ENCODE assay signal across 29 cellular contexts in the genomic region with DNA sequence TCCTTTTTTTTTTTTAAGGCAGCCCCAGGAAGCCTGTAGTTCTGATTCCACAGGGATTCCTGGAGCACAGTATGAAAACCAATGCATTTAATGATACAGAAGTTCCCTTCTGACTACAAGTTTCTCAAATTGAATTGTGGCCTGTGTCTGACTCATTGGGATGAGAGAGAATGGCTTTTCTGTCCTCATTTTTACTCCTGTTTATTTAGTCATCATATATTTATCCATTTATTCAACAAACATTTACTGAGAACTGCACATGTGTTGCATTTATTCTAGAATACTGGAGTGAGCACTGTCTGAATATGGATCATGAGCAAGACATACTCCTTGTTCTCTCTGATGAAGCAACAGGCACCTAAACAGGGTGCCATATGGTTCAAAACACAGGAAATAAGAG.
"Had no signal": no experiment of that assay in that cellular context is flagged by ENCODE, and none has a peak within 500 bp of the region (broad histone marks: within the 10 kb centered on the region; RNA-seq: fewer than 3 reads in every experiment).

No MANE protein-coding gene starts in this region.

- H3K4me1 Mint-ChIP-seq: activated CD4-positive, alpha-beta T cell treated with anti-CD3 and anti-CD28 coated beads for 36 hours; activated CD8-positive, alpha-beta memory T cell treated with anti-CD3 and anti-CD28 coated beads, Interleukin-2, amount 10 ng/mL, durations not matched to agents 7 days and 5 days; activated naive CD4-positive, alpha-beta T cell treated with anti-CD3 and anti-CD28 coated beads, Interleukin-2, amount 50 U/mL, for 24 hours; activated naive CD8-positive, alpha-beta T cell treated with anti-CD3 and anti-CD28 coated beads, Interleukin-2, amount 50 U/mL, for 24 hours; natural killer cell; T-cell had no signal

- H3K9me3 Mint-ChIP-seq: activated naive CD4-positive, alpha-beta T cell treated with anti-CD3 and anti-CD28 coated beads, Interleukin-2, amount 50 U/mL, for 24 hours; activated naive CD8-positive, alpha-beta T cell treated with anti-CD3 and anti-CD28 coated beads, Interleukin-2, amount 50 U/mL, for 24 hours; activated T-helper 2 cell treated with anti-CD3 and anti-CD28 coated beads, Interferon-gamma antibody, Interleukin-2, Interleukin-4, amounts not matched to agents 10 μg/mL and 5 μg/mL and 100 μg/mL, durations not matched to agents 14 hours and 24 hours and 36 hours; natural killer cell had no signal

- H3K27ac ChIP-seq: colonic mucosa, foreskin keratinocyte, heart right ventricle, left lung, lower lobe of right lung, neural progenitor cell, parathyroid adenoma, right atrium auricular region, spleen, tibial artery, upper lobe of right lung had no signal

- ATAC-seq: activated CD4-positive, alpha-beta T cell treated with anti-CD3 and anti-CD28 coated beads for 36 hours; activated CD8-positive, alpha-beta memory T cell treated with anti-CD3 and anti-CD28 coated beads, Interleukin-2, amount 10 ng/mL, durations not matched to agents 7 days and 5 days; activated CD8-positive, alpha-beta T cell treated with anti-CD3 and anti-CD28 coated beads, Interleukin-2, amount 10 ng/mL, durations not matched to agents 7 days and 5 days; activated naive CD8-positive, alpha-beta T cell treated with anti-CD3 and anti-CD28 coated beads, Interleukin-2, amount 50 U/mL, for 24 hours; effector memory CD8-positive, alpha-beta T cell; foreskin keratinocyte; heart right ventricle; left lung; lower lobe of right lung; natural killer cell; T-cell; upper lobe of right lung had no signal

- DNase-seq: activated CD4-positive, alpha-beta T cell treated with anti-CD3 and anti-CD28 coated beads for 36 hours; activated CD4-positive, CD25-positive, alpha-beta regulatory T cell; activated CD8-positive, alpha-beta memory T cell treated with anti-CD3 and anti-CD28 coated beads, Interleukin-2, amount 10 ng/mL, durations not matched to agents 7 days and 5 days; activated CD8-positive, alpha-beta T cell treated with anti-CD3 and anti-CD28 coated beads, Interleukin-2, amount 10 ng/mL, durations not matched to agents 7 days and 5 days; activated naive CD8-positive, alpha-beta T cell treated with anti-CD3 and anti-CD28 coated beads, Interleukin-2, amount 50 U/mL, for 24 hours; activated T-cell treated with anti-CD3 and anti-CD28 coated beads, Interleukin-2, amount 50 U/mL, for 48 hours; amygdala; colonic mucosa; effector memory CD8-positive, alpha-beta T cell; erythroblast; foreskin keratinocyte; heart right ventricle; kidney glomerular epithelial cell; left lung; lower lobe of right lung; mesenchymal stem cell; natural killer cell; occipital lobe; spleen; stimulated activated CD4-positive, alpha-beta T cell treated with anti-CD3 and anti-CD28 coated beads, Interleukin-4, amount 100 ng/mL, for 1 hour; T-cell; tibial artery; upper lobe of right lung had no signal

- H3K27ac Mint-ChIP-seq: activated CD4-positive, alpha-beta T cell treated with anti-CD3 and anti-CD28 coated beads for 36 hours; activated CD8-positive, alpha-beta memory T cell treated with anti-CD3 and anti-CD28 coated beads, Interleukin-2, amount 10 ng/mL, durations not matched to agents 7 days and 5 days; activated CD8-positive, alpha-beta T cell treated with anti-CD3 and anti-CD28 coated beads, Interleukin-2, amount 10 ng/mL, durations not matched to agents 7 days and 5 days; activated naive CD4-positive, alpha-beta T cell treated with anti-CD3 and anti-CD28 coated beads, Interleukin-2, amount 50 U/mL, for 24 hours; activated naive CD8-positive, alpha-beta T cell treated with anti-CD3 and anti-CD28 coated beads, Interleukin-2, amount 50 U/mL, for 24 hours; activated T-helper 2 cell treated with anti-CD3 and anti-CD28 coated beads, Interferon-gamma antibody, Interleukin-2, Interleukin-4, amounts not matched to agents 10 μg/mL and 5 μg/mL and 100 μg/mL, durations not matched to agents 14 hours and 24 hours and 36 hours; effector memory CD8-positive, alpha-beta T cell; natural killer cell; neural progenitor cell; stimulated activated naive CD8-positive, alpha-beta T cell treated with anti-CD3 and anti-CD28 coated beads, Interleukin-15, Interleukin-2, amounts not matched to agents 100 ng/mL and 50 ng/mL, for 24 hours; T-cell had no signal

- H3K4me3 Mint-ChIP-seq: activated CD4-positive, alpha-beta T cell treated with anti-CD3 and anti-CD28 coated beads for 36 hours; activated CD8-positive, alpha-beta memory T cell treated with anti-CD3 and anti-CD28 coated beads, Interleukin-2, amount 10 ng/mL, durations not matched to agents 7 days and 5 days; activated CD8-positive, alpha-beta T cell treated with anti-CD3 and anti-CD28 coated beads, Interleukin-2, amount 10 ng/mL, durations not matched to agents 7 days and 5 days; activated naive CD4-positive, alpha-beta T cell treated with anti-CD3 and anti-CD28 coated beads, Interleukin-2, amount 50 U/mL, for 24 hours; activated naive CD8-positive, alpha-beta T cell treated with anti-CD3 and anti-CD28 coated beads, Interleukin-2, amount 50 U/mL, for 24 hours; effector memory CD8-positive, alpha-beta T cell; natural killer cell; neural progenitor cell; stimulated activated naive CD8-positive, alpha-beta T cell treated with anti-CD3 and anti-CD28 coated beads, Interleukin-15, Interleukin-2, amounts not matched to agents 100 ng/mL and 50 ng/mL, for 24 hours; T-cell had no signal

- H3K27me3 Mint-ChIP-seq: activated CD8-positive, alpha-beta memory T cell treated with anti-CD3 and anti-CD28 coated beads, Interleukin-2, amount 10 ng/mL, durations not matched to agents 7 days and 5 days; effector memory CD8-positive, alpha-beta T cell; stimulated activated naive CD8-positive, alpha-beta T cell treated with anti-CD3 and anti-CD28 coated beads, Interleukin-15, Interleukin-2, amounts not matched to agents 100 ng/mL and 50 ng/mL, for 24 hours; T-cell had no signal

- H3K36me3 Mint-ChIP-seq: activated CD8-positive, alpha-beta memory T cell treated with anti-CD3 and anti-CD28 coated beads, Interleukin-2, amount 10 ng/mL, durations not matched to agents 7 days and 5 days; activated naive CD4-positive, alpha-beta T cell treated with anti-CD3 and anti-CD28 coated beads, Interleukin-2, amount 50 U/mL, for 24 hours; natural killer cell; neural progenitor cell; T-cell had no signal
